1 cellular context compared by ENCODE assay signal in the genomic region with DNA sequence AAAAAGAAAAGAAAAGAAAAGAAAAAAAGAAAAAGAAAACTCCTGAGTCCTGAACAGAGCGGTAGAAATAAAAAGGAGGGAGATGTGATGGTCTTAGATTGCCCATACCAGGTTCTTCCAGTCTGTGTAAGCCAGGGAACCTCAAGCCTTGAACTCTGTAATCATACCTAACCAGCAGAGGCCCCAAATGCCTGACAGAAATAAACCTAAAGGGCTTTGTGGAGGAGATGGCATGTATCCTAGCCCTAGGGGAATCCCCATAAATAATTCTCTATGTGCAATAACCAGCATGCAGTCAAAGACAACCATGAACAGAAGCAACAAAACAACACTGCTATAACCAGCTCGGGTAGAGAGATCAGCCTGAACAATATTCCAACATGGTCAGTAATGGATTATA.
TF ChIP-seq lines count a peak whose summit lies in the region.

No MANE protein-coding gene starts in this region.

TF ChIP-seq in GM12878, 131 proteins besides CTCF, POLR2A, EP300 and RAD21:
- TF ChIP-seq, protein P1, sequence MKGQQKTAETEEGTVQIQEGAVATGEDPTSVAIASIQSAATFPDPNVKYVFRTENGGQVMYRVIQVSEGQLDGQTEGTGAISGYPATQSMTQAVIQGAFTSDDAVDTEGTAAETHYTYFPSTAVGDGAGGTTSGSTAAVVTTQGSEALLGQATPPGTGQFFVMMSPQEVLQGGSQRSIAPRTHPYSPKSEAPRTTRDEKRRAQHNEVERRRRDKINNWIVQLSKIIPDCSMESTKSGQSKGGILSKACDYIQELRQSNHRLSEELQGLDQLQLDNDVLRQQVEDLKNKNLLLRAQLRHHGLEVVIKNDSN (IDR thresholded peaks at IDR 0.05; ENCODE audit: borderline replicate concordance, extremely low read length, insufficient read depth, low read depth, low read length) = no peak
- peak; percentile 30; the same call in 1 of the 2 replicates for TF ChIP-seq SMC3 (IDR thresholded peaks at IDR 0.05; ENCODE audit: borderline replicate concordance, low read length)
- TF ChIP-seq, protein P2, sequence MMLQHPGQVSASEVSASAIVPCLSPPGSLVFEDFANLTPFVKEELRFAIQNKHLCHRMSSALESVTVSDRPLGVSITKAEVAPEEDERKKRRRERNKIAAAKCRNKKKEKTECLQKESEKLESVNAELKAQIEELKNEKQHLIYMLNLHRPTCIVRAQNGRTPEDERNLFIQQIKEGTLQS (IDR thresholded peaks at IDR 0.05; ENCODE audit: borderline replicate concordance, extremely low read depth, low read depth, low read length) = no peak
- no peak for TF ChIP-seq HDAC6 (IDR thresholded peaks at IDR 0.05; ENCODE audit: unreplicated experiment)
